8 cellular contexts compared by ENCODE assay signal in the genomic region with DNA sequence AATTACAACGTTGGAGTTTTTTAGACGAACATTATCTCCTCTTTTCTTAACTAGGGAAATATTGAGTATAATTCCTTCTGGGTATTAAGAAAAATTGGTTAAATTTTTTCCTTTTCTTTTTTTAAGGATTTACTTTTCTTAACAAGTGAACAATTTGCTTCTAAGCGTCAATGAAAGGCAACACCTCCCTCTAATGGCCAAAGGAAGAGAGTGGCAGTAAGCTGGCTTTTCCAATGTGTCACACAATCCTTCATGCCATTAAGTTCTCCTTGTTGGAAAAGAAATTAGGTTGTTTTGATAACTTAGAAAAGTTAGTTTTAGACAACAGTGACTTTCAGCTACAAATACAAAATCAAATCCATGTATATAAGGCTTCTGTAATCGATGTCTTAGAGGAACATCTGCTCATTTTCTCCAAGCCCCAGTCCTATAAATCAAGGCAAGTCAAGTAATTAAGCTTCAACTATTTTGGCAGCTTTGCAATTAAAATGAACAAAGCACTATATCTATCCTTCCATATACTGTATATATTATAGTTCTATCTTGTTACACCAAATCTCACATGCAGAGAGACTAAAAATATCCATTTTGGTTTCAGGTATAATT.
DNase-seq lines count a peak whose midpoint lies in the region; ATAC-seq and TF ChIP-seq lines count a peak whose summit lies in the region.

No MANE protein-coding gene starts in this region.

- H3K9ac ChIP-seq in SK-N-MC (ENCODE audit: insufficient read length), result peak overlapping the region; percentile 41

- DNase-seq in COR-L47 (lab: John Stamatoyannopoulos, UW) (peak; percentile 18), HS-5 (ENCODE audit: low read depth) (peak; percentile 45), SK-N-MC (ENCODE audit: low read depth, low spot score) (peak; percentile 81), foreskin fibroblast (peak; percentile 19 to 71), renal cortical epithelial cell (ENCODE audit: low read depth) (peak; percentile 65), GM20000 (ENCODE audit: low spot score) (no peak)
- DNase-seq in effector CD8-positive, alpha-beta T cell (lab: John Stamatoyannopoulos, UW), result no peak

- peak overlapping the region; percentile 80 for H3K27ac ChIP-seq in SK-N-MC

- ATAC-seq in GM18502 (IDR thresholded peaks at IDR 0.05; ENCODE audit: poor library complexity, unreplicated experiment), result no peak

- peaks cover 11% of the 10 kb centered on the region for H3K36me3 ChIP-seq in SK-N-MC (ENCODE audit: insufficient read depth, low read length)

- H3K4me3 ChIP-seq in SK-N-MC (peak overlapping the region; percentile 19; the same call in 1 of the 2 replicates), foreskin fibroblast (ENCODE audit: low read depth in 1 of 2, low read length in 2 of 2) (no peak overlapping the region)

- TF ChIP-seq CTCF in foreskin fibroblast (IDR thresholded peaks at IDR 0.05; ENCODE audit: low read depth, low read length) (peak; percentile 81), GM20000 (IDR thresholded peaks at IDR 0.05; ENCODE audit: extremely low read depth, missing control alignments) (no peak)

- no peaks in the 10 kb centered on the region for H3K9me3 ChIP-seq in SK-N-MC (ENCODE audit: low read depth, low read length)

Comparison
In these comparisons a context has a peak if more than half of its experiments do, and no peak if none do; other contexts are left out.
1. DNase-seq: peak in COR-L47 (single experiment), HS-5 (single experiment), SK-N-MC (single experiment), foreskin fibroblast (2 of 2) and renal cortical epithelial cell (single experiment); none in GM20000 (single experiment) and effector CD8-positive, alpha-beta T cell (single experiment).